32 cellular contexts compared by ENCODE assay signal in genomic region chr18:48846423-48846932, GRCh38.
"Had no signal": no experiment of that assay in that cellular context is flagged by ENCODE, and none has a peak within 500 bp of the region (broad histone marks: within the 10 kb centered on the region; RNA-seq: fewer than 3 reads in every experiment).

No MANE protein-coding gene starts in this region.

- DNase-seq: activated CD4-positive, alpha-beta memory T cell treated with anti-CD3 and anti-CD28 coated beads for 36 hours; activated CD4-positive, alpha-beta T cell treated with anti-CD3 and anti-CD28 coated beads for 36 hours; activated CD4-positive, alpha-beta T cell treated with anti-CD3 and anti-CD28 coated beads, Interleukin-2, amount 10 ng/mL, durations not matched to agents 24 days and 14 days; activated CD4-positive, CD25-positive, alpha-beta regulatory T cell; activated CD4-positive, CD25-positive, alpha-beta regulatory T cell treated with anti-CD3 and anti-CD28 coated beads, Interleukin-2, amount 50 U/mL, for 72 hours; activated CD8-positive, alpha-beta memory T cell treated with anti-CD3 and anti-CD28 coated beads, Interleukin-2, amount 10 ng/mL, durations not matched to agents 7 days and 5 days; activated CD8-positive, alpha-beta memory T cell treated with anti-CD3 and anti-CD28 coated beads, Interleukin-2, amount 50 U/mL, for 4 hours; activated CD8-positive, alpha-beta T cell treated with anti-CD3 and anti-CD28 coated beads, Interleukin-2, amount 10 ng/mL, durations not matched to agents 7 days and 5 days; activated naive CD4-positive, alpha-beta T cell treated with anti-CD3 and anti-CD28 coated beads for 36 hours; activated naive CD8-positive, alpha-beta T cell treated with anti-CD3 and anti-CD28 coated beads for 36 hours; activated naive CD8-positive, alpha-beta T cell treated with anti-CD3 and anti-CD28 coated beads, Interleukin-2, amount 50 U/mL, for 24 hours; activated T-cell treated with anti-CD3 and anti-CD28 coated beads, Interleukin-2, amount 50 U/mL, for 1 hour; activated T-cell treated with anti-CD3 and anti-CD28 coated beads, Interleukin-2, amount 50 U/mL, for 48 hours; adrenal gland; amygdala; body of pancreas; caudate nucleus; cerebellar nuclear complex; dorsolateral prefrontal cortex; effector memory CD4-positive, alpha-beta T cell; endodermal cell; erythroblast; foreskin keratinocyte; gastrocnemius medialis; T-helper 1 cell; T-helper 17 cell had no signal

- H3K27ac Mint-ChIP-seq: activated CD4-positive, alpha-beta memory T cell treated with anti-CD3 and anti-CD28 coated beads for 36 hours; activated CD4-positive, alpha-beta T cell treated with anti-CD3 and anti-CD28 coated beads for 36 hours; activated CD4-positive, alpha-beta T cell treated with anti-CD3 and anti-CD28 coated beads, Interleukin-2, amount 10 ng/mL, durations not matched to agents 24 days and 14 days; activated CD8-positive, alpha-beta T cell treated with anti-CD3 and anti-CD28 coated beads, Interleukin-2, amount 10 ng/mL, durations not matched to agents 7 days and 5 days; activated naive CD4-positive, alpha-beta T cell treated with anti-CD3 and anti-CD28 coated beads for 36 hours; activated naive CD8-positive, alpha-beta T cell treated with anti-CD3 and anti-CD28 coated beads for 36 hours; activated naive CD8-positive, alpha-beta T cell treated with anti-CD3 and anti-CD28 coated beads, Interleukin-2, amount 50 U/mL, for 24 hours; activated T-helper 2 cell treated with anti-CD3 and anti-CD28 coated beads, Interferon-gamma antibody, Interleukin-2, Interleukin-4, amounts not matched to agents 10 μg/mL and 5 μg/mL and 100 μg/mL, durations not matched to agents 14 hours and 24 hours and 36 hours; endodermal cell; T-helper 17 cell had no signal

- ATAC-seq: activated CD4-positive, alpha-beta T cell treated with anti-CD3 and anti-CD28 coated beads for 36 hours; activated CD8-positive, alpha-beta memory T cell treated with anti-CD3 and anti-CD28 coated beads, Interleukin-2, amount 10 ng/mL, durations not matched to agents 7 days and 5 days; activated CD8-positive, alpha-beta T cell treated with anti-CD3 and anti-CD28 coated beads, Interleukin-2, amount 10 ng/mL, durations not matched to agents 7 days and 5 days; activated naive CD8-positive, alpha-beta T cell treated with anti-CD3 and anti-CD28 coated beads, Interleukin-2, amount 50 U/mL, for 24 hours; body of pancreas; foreskin keratinocyte; gastrocnemius medialis; T-helper 17 cell had no signal

- H3K27me3 Mint-ChIP-seq: activated CD4-positive, alpha-beta memory T cell treated with anti-CD3 and anti-CD28 coated beads for 36 hours; activated CD4-positive, alpha-beta T cell treated with anti-CD3 and anti-CD28 coated beads for 36 hours; activated CD8-positive, alpha-beta memory T cell treated with anti-CD3 and anti-CD28 coated beads, Interleukin-2, amount 10 ng/mL, durations not matched to agents 7 days and 5 days; activated naive CD4-positive, alpha-beta T cell treated with anti-CD3 and anti-CD28 coated beads, Interleukin-2, amount 50 U/mL, for 24 hours; activated naive CD8-positive, alpha-beta T cell treated with anti-CD3 and anti-CD28 coated beads for 36 hours; activated naive CD8-positive, alpha-beta T cell treated with anti-CD3 and anti-CD28 coated beads, Interleukin-2, amount 50 U/mL, for 24 hours; dendritic cell treated with granulocyte-macrophage colony-stimulating factor and Interleukin-4, amounts not matched to agents 40 ng/mL and 50 ng/mL, for 4 days; T-helper 17 cell had no signal

- H3K27me3 ChIP-seq: adrenal gland, body of pancreas, dorsolateral prefrontal cortex, esophagus muscularis mucosa, foreskin keratinocyte, gastrocnemius medialis had no signal

- H3K4me3 ChIP-seq: adrenal gland, body of pancreas, coronary artery, dorsolateral prefrontal cortex, esophagus muscularis mucosa, gastrocnemius medialis had no signal

- H3K36me3 ChIP-seq: adrenal gland, esophagus muscularis mucosa, gastrocnemius medialis had no signal

- H3K36me3 Mint-ChIP-seq: activated CD4-positive, alpha-beta memory T cell treated with anti-CD3 and anti-CD28 coated beads for 36 hours; activated CD8-positive, alpha-beta memory T cell treated with anti-CD3 and anti-CD28 coated beads, Interleukin-2, amount 10 ng/mL, durations not matched to agents 7 days and 5 days; activated naive CD4-positive, alpha-beta T cell treated with anti-CD3 and anti-CD28 coated beads, Interleukin-2, amount 50 U/mL, for 24 hours; activated naive CD8-positive, alpha-beta T cell treated with anti-CD3 and anti-CD28 coated beads for 36 hours had no signal

- H3K9me3 ChIP-seq: adrenal gland, body of pancreas, esophagus muscularis mucosa, gastrocnemius medialis had no signal

- H3K4me3 Mint-ChIP-seq: activated CD4-positive, alpha-beta memory T cell treated with anti-CD3 and anti-CD28 coated beads for 36 hours; activated CD4-positive, alpha-beta T cell treated with anti-CD3 and anti-CD28 coated beads for 36 hours; activated CD4-positive, alpha-beta T cell treated with anti-CD3 and anti-CD28 coated beads, Interleukin-2, amount 10 ng/mL, durations not matched to agents 24 days and 14 days; activated CD8-positive, alpha-beta memory T cell treated with anti-CD3 and anti-CD28 coated beads, Interleukin-2, amount 10 ng/mL, durations not matched to agents 7 days and 5 days; activated CD8-positive, alpha-beta T cell treated with anti-CD3 and anti-CD28 coated beads, Interleukin-2, amount 10 ng/mL, durations not matched to agents 7 days and 5 days; activated naive CD4-positive, alpha-beta T cell treated with anti-CD3 and anti-CD28 coated beads for 36 hours; activated naive CD4-positive, alpha-beta T cell treated with anti-CD3 and anti-CD28 coated beads, Interleukin-2, amount 50 U/mL, for 24 hours; activated naive CD8-positive, alpha-beta T cell treated with anti-CD3 and anti-CD28 coated beads for 36 hours; activated naive CD8-positive, alpha-beta T cell treated with anti-CD3 and anti-CD28 coated beads, Interleukin-2, amount 50 U/mL, for 24 hours; activated T-helper 1 cell treated with anti-CD3 and anti-CD28 coated beads, Interleukin-12 subunit alpha, Interleukin-12 subunit beta, Interleukin-2, Interleukin-4 antibody, amounts not matched to agents 30 ng/mL and 10 ng/mL and 1 ng/mL, durations not matched to agents 14 hours and 24 hours and 36 hours; dendritic cell treated with granulocyte-macrophage colony-stimulating factor and Interleukin-4, amounts not matched to agents 40 ng/mL and 50 ng/mL, for 4 days; endodermal cell; T-helper 17 cell had no signal

- H3K27ac ChIP-seq: body of pancreas, dorsolateral prefrontal cortex, esophagus muscularis mucosa, foreskin keratinocyte, gastrocnemius medialis had no signal

- H3K9me3 Mint-ChIP-seq: activated CD4-positive, alpha-beta memory T cell treated with anti-CD3 and anti-CD28 coated beads for 36 hours; activated naive CD4-positive, alpha-beta T cell treated with anti-CD3 and anti-CD28 coated beads for 36 hours; activated T-helper 2 cell treated with anti-CD3 and anti-CD28 coated beads, Interferon-gamma antibody, Interleukin-2, Interleukin-4, amounts not matched to agents 10 μg/mL and 5 μg/mL and 100 μg/mL, durations not matched to agents 14 hours and 24 hours and 36 hours; dendritic cell treated with granulocyte-macrophage colony-stimulating factor and Interleukin-4, amounts not matched to agents 40 ng/mL and 50 ng/mL, for 4 days; endodermal cell had no signal
